Comparison of ENCODE assay signal across 15 cellular contexts in the genomic region with DNA sequence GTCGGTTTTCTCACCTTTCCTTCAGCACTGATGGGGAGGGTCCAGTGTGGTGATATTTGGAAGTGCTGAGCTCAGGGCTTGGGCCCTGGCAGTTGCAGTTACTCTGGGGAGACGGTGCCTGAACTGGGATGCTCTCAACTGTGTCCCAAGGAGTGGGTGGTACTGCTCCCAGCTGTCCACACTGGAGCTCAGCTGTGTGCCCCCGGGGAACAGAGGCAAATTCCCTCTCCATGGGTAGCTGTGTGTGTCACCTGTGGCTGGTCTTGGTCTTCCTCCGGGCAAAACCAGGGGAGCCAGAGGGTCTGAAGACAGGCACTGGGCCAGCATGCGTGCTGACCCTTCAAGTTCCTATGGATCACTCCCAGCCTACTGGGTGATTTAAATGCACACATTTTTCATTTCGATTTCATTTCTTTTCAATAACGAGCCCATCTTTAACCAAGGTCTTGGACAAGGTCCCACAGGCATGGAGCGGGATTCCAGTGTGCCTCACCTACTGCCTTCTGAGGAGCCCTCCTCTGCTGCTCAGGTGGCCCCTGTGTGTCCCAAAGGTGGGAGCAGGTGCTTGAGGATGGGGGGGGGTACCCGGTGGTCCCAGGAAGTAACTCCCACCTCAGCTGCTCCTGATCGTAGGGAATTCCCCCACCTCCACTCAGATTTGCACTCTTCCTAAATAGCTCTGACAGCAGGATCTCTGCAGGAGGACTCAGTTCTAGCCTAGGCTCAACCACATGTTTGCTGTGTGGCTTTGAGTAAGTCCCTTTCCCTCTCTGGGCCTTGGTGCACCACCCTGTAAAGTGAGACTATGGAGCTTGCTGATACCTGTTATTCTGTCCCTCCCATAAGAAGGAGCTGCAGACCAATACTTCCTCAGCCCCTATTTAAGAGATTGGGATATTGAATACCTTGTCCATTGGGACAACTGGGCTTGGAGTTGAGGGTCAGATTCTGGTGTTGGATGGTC.
"Had no signal": no experiment of that assay in that cellular context is flagged by ENCODE, and none has a peak within 500 bp of the region (broad histone marks: within the 10 kb centered on the region; RNA-seq: fewer than 3 reads in every experiment).

No MANE protein-coding gene starts in this region.

- H3K9me3 ChIP-seq: body of pancreas, pancreas had no signal

- H3K27me3 Mint-ChIP-seq: activated naive CD8-positive, alpha-beta T cell treated with anti-CD3 and anti-CD28 coated beads, Interleukin-2, amount 10 ng/mL, durations not matched to agents 7 days and 5 days; central memory CD8-positive, alpha-beta T cell; memory B cell; naive B cell; stimulated activated naive CD8-positive, alpha-beta T cell treated with anti-CD3 and anti-CD28 coated beads, Interleukin-15, amount 100 ng/mL, for 72 hours; type B pancreatic cell had no signal

- DNase-seq: activated CD4-positive, alpha-beta T cell treated with anti-CD3 and anti-CD28 coated beads, Interleukin-2, amount 50 U/mL, for 4 hours; activated naive CD4-positive, alpha-beta T cell; activated naive CD8-positive, alpha-beta T cell treated with anti-CD3 and anti-CD28 coated beads, Interleukin-2, amount 10 ng/mL, durations not matched to agents 7 days and 5 days; cortex of kidney; effector CD4-positive, alpha-beta T cell; naive B cell; stimulated activated naive CD8-positive, alpha-beta T cell treated with anti-CD3 and anti-CD28 coated beads, Interleukin-15, amount 100 ng/mL, for 72 hours had no signal

- ATAC-seq: body of pancreas, sciatic nerve had no signal

- H3K4me3 ChIP-seq: body of pancreas, neural progenitor cell, pancreas had no signal

- H3K9me3 Mint-ChIP-seq: activated naive CD8-positive, alpha-beta T cell treated with anti-CD3 and anti-CD28 coated beads, Interleukin-2, amount 10 ng/mL, durations not matched to agents 7 days and 5 days; activated T-helper 1 cell treated with anti-CD3 and anti-CD28 coated beads, Interleukin-12 subunit alpha, Interleukin-12 subunit beta, Interleukin-2, Interleukin-4 antibody, amounts not matched to agents 30 ng/mL and 10 ng/mL and 1 ng/mL, durations not matched to agents 14 hours and 24 hours and 36 hours; central memory CD8-positive, alpha-beta T cell; memory B cell; naive B cell; neural progenitor cell; stimulated activated naive CD8-positive, alpha-beta T cell treated with anti-CD3 and anti-CD28 coated beads, Interleukin-15, amount 100 ng/mL, for 72 hours; type B pancreatic cell had no signal

- H3K36me3 ChIP-seq: neural progenitor cell, pancreas had no signal

- H3K36me3 Mint-ChIP-seq: activated naive CD8-positive, alpha-beta T cell treated with anti-CD3 and anti-CD28 coated beads, Interleukin-2, amount 10 ng/mL, durations not matched to agents 7 days and 5 days; naive B cell; neural progenitor cell; type B pancreatic cell had no signal

- H3K27ac ChIP-seq: neural progenitor cell, pancreas had no signal

- H3K4me3 Mint-ChIP-seq: activated naive CD8-positive, alpha-beta T cell treated with anti-CD3 and anti-CD28 coated beads, Interleukin-2, amount 10 ng/mL, durations not matched to agents 7 days and 5 days; activated T-helper 1 cell treated with anti-CD3 and anti-CD28 coated beads, Interleukin-12 subunit alpha, Interleukin-12 subunit beta, Interleukin-2, Interleukin-4 antibody, amounts not matched to agents 30 ng/mL and 10 ng/mL and 1 ng/mL, durations not matched to agents 14 hours and 24 hours and 36 hours; central memory CD8-positive, alpha-beta T cell; memory B cell; neural progenitor cell; stimulated activated naive CD8-positive, alpha-beta T cell treated with anti-CD3 and anti-CD28 coated beads, Interleukin-15, amount 100 ng/mL, for 72 hours; type B pancreatic cell had no signal

- H3K9ac ChIP-seq: neural progenitor cell had no signal

- H2AFZ ChIP-seq: neural progenitor cell had no signal

- H3K4me2 ChIP-seq: neural progenitor cell had no signal

- H3K27ac Mint-ChIP-seq: activated naive CD8-positive, alpha-beta T cell treated with anti-CD3 and anti-CD28 coated beads, Interleukin-2, amount 10 ng/mL, durations not matched to agents 7 days and 5 days; activated T-helper 1 cell treated with anti-CD3 and anti-CD28 coated beads, Interleukin-12 subunit alpha, Interleukin-12 subunit beta, Interleukin-2, Interleukin-4 antibody, amounts not matched to agents 30 ng/mL and 10 ng/mL and 1 ng/mL, durations not matched to agents 14 hours and 24 hours and 36 hours; memory B cell; neural progenitor cell; type B pancreatic cell had no signal

- H3K27me3 ChIP-seq: body of pancreas, neural progenitor cell, pancreas had no signal
